Comparison of ENCODE assay signal across 10 cellular contexts in genomic region chr22:22348127-22348814, GRCh38.
DNase-seq lines count a peak whose midpoint lies in the region; ATAC-seq and TF ChIP-seq lines count a peak whose summit lies in the region.
"Had no signal": no experiment of that assay in that cellular context is flagged by ENCODE, and none has a peak within 500 bp of the region (broad histone marks: within the 10 kb centered on the region; RNA-seq: fewer than 3 reads in every experiment).

No MANE protein-coding gene starts in this region.

- BruUV-seq in HCT116 (replicated peaks; lab: Mats Ljungman, UMichigan) = no TSS peak

- no peak overlapping the region for H2AFZ ChIP-seq in HCT116 (ENCODE audit: low read depth, low read length, poor library complexity, severe bottlenecking)

- H3K9ac ChIP-seq in HCT116 (ENCODE audit: low read length) = no peak overlapping the region

- H3K4me1 ChIP-seq in HCT116 (ENCODE audit: control insufficient read depth in 1 of 2, insufficient read depth in 2 of 2, low read length in 2 of 2) (peaks cover 3 to 5% of the 10 kb centered on the region in 2 experiments; a peak in 2 of 4 replicates), psoas muscle (no peaks in the 10 kb centered on the region)

- TF ChIP-seq CTCF in HCT116 (IDR thresholded peaks at IDR 0.05 in 2 of 3, conservative IDR thresholded peaks at IDR 0.05 in 1 of 3; ENCODE audit: borderline replicate concordance in 1 of 3, insufficient read depth in 1 of 3, low read depth in 2 of 3, low read length in 2 of 3) = peak; percentile 31 to 49 (median 42); a peak in 5 of 6 replicates
- TF ChIP-seq CTCF in brain microvascular endothelial cell (IDR thresholded peaks at IDR 0.05; ENCODE audit: low read depth, low read length, missing control alignments) = peak; percentile 47
- no peak for TF ChIP-seq CTCF in psoas muscle (IDR thresholded peaks at IDR 0.05)

- RAD21 ChIA-PET in HCT116 (lab: Charles Lee; ENCODE audit: low non-redundant PET in 1 of 2, low total read pairs in 2 of 2, uncharacterized antibody in 2 of 2, unreplicated experiment in 2 of 2) = no interaction called here

- H3K27me3 ChIP-seq in HCT116 (ENCODE audit: insufficient read depth, low read length) (peaks cover 25% of the 10 kb centered on the region), brain microvascular endothelial cell (replicated peaks) (peaks cover 34% of the 10 kb centered on the region), psoas muscle (ENCODE audit: insufficient read depth in 3 of 3, low read length in 2 of 3) (peaks cover 0 to 19% (median 3%) of the 10 kb centered on the region in 3 donors)

- no peaks in the 10 kb centered on the region for H3K9me2 ChIP-seq in HCT116 (ENCODE audit: insufficient read depth)

- H4K20me1 ChIP-seq in HCT116 (ENCODE audit: insufficient read depth) = no peaks in the 10 kb centered on the region

- H3K4me3 ChIP-seq in HCT116 (replicated peaks in 1 of 2; ENCODE audit: low read depth in 1 of 2, low read length in 2 of 2) = no peak overlapping the region
- no peak overlapping the region for H3K4me3 ChIP-seq in brain microvascular endothelial cell (ENCODE audit: low read depth, low read length)
- H3K4me3 ChIP-seq in psoas muscle = no peak overlapping the region

- 44 to 48% (median 45%) methylated on average over 5 of the region's 5 CpGs for WGBS in psoas muscle, 3 donors

- no peak for TF ChIP-seq RAD21 in HCT116 (IDR thresholded peaks at IDR 0.05; ENCODE audit: low read depth)

- H3K9me3 ChIP-seq in HCT116 (ENCODE audit: control insufficient read depth in 1 of 2, insufficient read depth in 1 of 2, low read depth in 1 of 2, low read length in 2 of 2) = no peaks in the 10 kb centered on the region
- H3K9me3 ChIP-seq in psoas muscle = no peaks in the 10 kb centered on the region

- intact Hi-C loops in HCT116 (cut with micrococcal nuclease) (loop anchor here (10.0 kb wide), 1 partner anchor 143 kb away; no protein-coding TSS in a partner anchor), psoas muscle (cut with DNase I) (no loop called here)

- H3K27ac ChIP-seq in HCT116 (ENCODE audit: low read depth, low read length) = no peak overlapping the region
- H3K27ac ChIP-seq in brain microvascular endothelial cell = no peak overlapping the region
- H3K27ac ChIP-seq in psoas muscle = no peak overlapping the region

- ATAC-seq in HCT116 (peak; percentile 95), psoas muscle (no peak), HG03571 (IDR thresholded peaks at IDR 0.05; ENCODE audit: unreplicated experiment) (no peak), GM18498 (IDR thresholded peaks at IDR 0.05; ENCODE audit: unreplicated experiment) (no peak)
- ATAC-seq: naive thymus-derived CD4-positive, alpha-beta T cell had no signal

- TF ChIP-seq POLR2A in HCT116 (IDR thresholded peaks at IDR 0.05; ENCODE audit: borderline replicate concordance, extremely low read depth, insufficient read depth, insufficient read length) = no peak

- in situ Hi-C loops in brain microvascular endothelial cell (cut with HindIII; ENCODE audit: low pct_ligation_motif_present, low sequenced_read_pairs) = no loop called here

- POLR2A ChIA-PET in HCT116 (lab: Charles Lee) = no interaction called here

- H3K79me2 ChIP-seq in HCT116 (ENCODE audit: insufficient read depth, low read length) = no peaks in the 10 kb centered on the region

- H3K4me2 ChIP-seq in HCT116 (ENCODE audit: low read length) = no peak overlapping the region

- CTCF ChIA-PET in HCT116 (lab: Charles Lee) = interaction anchor here (0.7 to 1.2 kb wide), 8 partner anchors 9 to 529 kb away, joined by 3 to 9 read pairs (median 3); no protein-coding TSS in a partner anchor

- DNase-seq in DMS53 treated with DMSO at 0.1 percent for 48 hours (lab: John Stamatoyannopoulos, UW; ENCODE audit: unreplicated experiment) (peak; percentile 11), HCT116 (ENCODE audit: low read depth, low spot score) (peak; percentile 26), brain microvascular endothelial cell (no peak), myocyte (ENCODE audit: low read depth) (peak; percentile 25), psoas muscle (no peak), T-helper 9 cell (no peak)
- DNase-seq: activated CD8-positive, alpha-beta memory T cell treated with anti-CD3 and anti-CD28 coated beads, Interleukin-2, amount 50 U/mL, for 48 hours had no signal

- no peaks in the 10 kb centered on the region for H3K36me3 ChIP-seq in HCT116 (ENCODE audit: control insufficient read depth in 1 of 2, insufficient read depth in 2 of 2, low read length in 2 of 2)
- H3K36me3 ChIP-seq in brain microvascular endothelial cell (replicated peaks) = no peaks in the 10 kb centered on the region
- no peaks in the 10 kb centered on the region for H3K36me3 ChIP-seq in psoas muscle (ENCODE audit: insufficient read depth in 1 of 2, low read depth in 1 of 2)

TF ChIP-seq in HCT116, 20 proteins besides CTCF, POLR2A, EP300 and RAD21:
- TF ChIP-seq CBX3 (IDR thresholded peaks at IDR 0.05; ENCODE audit: low read depth) (no peak), TCF7L2 (IDR thresholded peaks at IDR 0.05; ENCODE audit: borderline replicate concordance, extremely low read depth, insufficient read depth, insufficient read length) (peak; percentile 68)
TF ChIP-seq in HCT116: peak in this region for 1.

Comparison
In these comparisons a context has a peak if more than half of its experiments do, and no peak if none do; other contexts are left out.
1. DNase-seq: peak in DMS53 treated with DMSO at 0.1 percent for 48 hours (single experiment), HCT116 (single experiment) and myocyte (single experiment); none in brain microvascular endothelial cell (single experiment), psoas muscle (0 of 2) and T-helper 9 cell (single experiment).